Comparison of ENCODE assay signal across 8 cellular contexts in the genomic region with DNA sequence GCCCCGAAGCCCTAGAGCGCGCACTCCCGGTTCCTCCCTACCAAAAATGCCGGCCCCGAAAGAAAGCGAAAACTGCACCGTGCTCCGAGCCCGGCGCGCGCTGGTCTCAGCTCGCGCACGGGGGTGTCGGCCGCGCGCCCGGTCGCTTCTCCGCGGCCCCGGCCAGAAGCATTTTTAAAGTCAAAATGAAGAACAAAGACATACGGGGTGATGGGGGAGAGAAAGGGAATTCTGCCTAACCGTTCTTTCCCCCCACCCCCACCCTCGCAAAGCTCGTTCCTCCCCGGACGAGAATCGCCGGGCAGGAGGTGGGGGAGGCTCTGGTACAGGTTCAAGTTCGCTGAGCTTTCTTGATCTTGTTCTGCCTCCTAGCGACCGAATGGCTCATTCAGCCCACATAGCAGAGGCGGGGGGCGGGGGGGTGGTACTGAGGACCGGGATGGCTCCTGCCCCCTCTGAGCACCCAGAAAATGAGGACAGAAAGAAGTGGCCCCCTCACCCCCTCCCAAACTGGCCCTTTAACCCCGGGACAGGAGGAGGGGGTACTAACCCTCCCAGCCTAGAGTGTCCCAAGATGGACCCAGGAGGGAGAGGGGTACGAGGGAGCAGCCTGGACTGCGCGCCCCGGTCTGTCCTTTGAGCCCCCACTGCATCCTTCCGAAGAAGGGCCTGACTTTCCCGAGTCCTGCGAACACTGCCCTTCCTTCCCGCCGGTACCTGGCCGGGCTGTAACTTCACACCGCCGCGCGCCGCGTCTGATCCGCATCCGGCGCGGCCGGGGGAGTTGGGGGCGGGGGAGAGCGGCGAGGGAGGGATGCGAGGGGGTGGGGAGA. TPM values are rescaled to one million over a fixed set of nuclear protein-coding genes. Genes with fewer than 3 reads are reported as not detected.
DNase-seq lines count a peak whose midpoint lies in the region; ATAC-seq and TF ChIP-seq lines count a peak whose summit lies in the region.

No MANE protein-coding gene starts in this region.

- H3K36me3 ChIP-seq in CD8-positive, alpha-beta T cell (ENCODE audit: insufficient read depth, low read length): no peaks in the 10 kb centered on the region
- H3K36me3 ChIP-seq in thyroid gland: no peaks in the 10 kb centered on the region

- intact Hi-C loops in CD8-positive, alpha-beta T cell (cut with DNase I, micrococcal nuclease): loop anchor here (2.0 to 10.0 kb wide), 4 partner anchors 663 to 1526 kb away; no protein-coding TSS in a partner anchor
- intact Hi-C loops in activated CD4-positive, alpha-beta T cell treated with anti-CD3 and anti-CD28 coated beads, Interleukin-2, amount 10 ng/mL, durations not matched to agents 24 days and 14 days (cut with micrococcal nuclease): loop anchor here (2.0 to 5.0 kb wide), 2 partner anchors 1250 to 1523 kb away; no protein-coding TSS in a partner anchor
- intact Hi-C loops in thyroid gland (cut with DNase I): loop anchor here (10.0 kb wide), 1 partner anchor 1256 kb away; no protein-coding TSS in a partner anchor

- peak; percentile 38 for TF ChIP-seq CTCF in CD8-positive, alpha-beta T cell (IDR thresholded peaks at IDR 0.05)
- peak in 5 of 6 experiments; percentile 40 to 81 (median 72) for TF ChIP-seq CTCF in thyroid gland (IDR thresholded peaks at IDR 0.05)

- peak in 5 of 7 experiments; percentile 20 to 62 (median 37) for DNase-seq in CD8-positive, alpha-beta T cell
- DNase-seq in NCI-H2196 treated with DMSO at 0.1 percent for 48 hours (lab: John Stamatoyannopoulos, UW; ENCODE audit: unreplicated experiment) (peak; percentile 39), epidermal melanocyte (ENCODE audit: insufficient read length, low spot score) (peak; percentile 62), thyroid gland (peak; percentile 83 to 86)
- peak; percentile 78 for DNase-seq in activated CD4-positive, alpha-beta T cell treated with anti-CD3 and anti-CD28 coated beads, Interleukin-2, amount 10 ng/mL, durations not matched to agents 24 days and 14 days

- WGBS in thyroid gland, 2 donors: 1 to 2% methylated on average over 27 to 40 of the region's 65 CpGs

- H3K9me3 ChIP-seq in CD8-positive, alpha-beta T cell (ENCODE audit: low read length): no peaks in the 10 kb centered on the region
- no peaks in the 10 kb centered on the region for H3K9me3 ChIP-seq in mononuclear cell (ENCODE audit: low read depth, low read length)
- no peaks in the 10 kb centered on the region for H3K9me3 ChIP-seq in thyroid gland

- H3K4me3 Mint-ChIP-seq in CD8-positive, alpha-beta T cell: peak overlapping the region; percentile 90
- peak overlapping the region; percentile 86 for H3K4me3 Mint-ChIP-seq in activated CD4-positive, alpha-beta T cell treated with anti-CD3 and anti-CD28 coated beads, Interleukin-2, amount 10 ng/mL, durations not matched to agents 24 days and 14 days

- peak; percentile 53 for ATAC-seq in CD8-positive, alpha-beta T cell
- peak; percentile 59 for ATAC-seq in GM19035 (IDR thresholded peaks at IDR 0.05; ENCODE audit: unreplicated experiment)
- peak; percentile 51 for ATAC-seq in HG03196 (IDR thresholded peaks at IDR 0.05; ENCODE audit: unreplicated experiment)

- peak overlapping the region; percentile 76 for H3K27ac Mint-ChIP-seq in CD8-positive, alpha-beta T cell
- peak overlapping the region; percentile 37 for H3K27ac Mint-ChIP-seq in activated CD4-positive, alpha-beta T cell treated with anti-CD3 and anti-CD28 coated beads, Interleukin-2, amount 10 ng/mL, durations not matched to agents 24 days and 14 days

- CTCF ChIA-PET in CD8-positive, alpha-beta T cell (lab: Charles Lee): interaction anchor here (0.8 to 1.8 kb wide), 5 partner anchors 10 to 1248 kb away, joined by 3 to 7 read pairs (median 4); no protein-coding TSS in a partner anchor

- peaks cover 63% of the 10 kb centered on the region for H3K27me3 Mint-ChIP-seq in CD8-positive, alpha-beta T cell (ENCODE audit: low read depth)
- peaks cover 71% of the 10 kb centered on the region for H3K27me3 Mint-ChIP-seq in activated CD4-positive, alpha-beta T cell treated with anti-CD3 and anti-CD28 coated beads, Interleukin-2, amount 10 ng/mL, durations not matched to agents 24 days and 14 days

- H3K4me1 ChIP-seq in CD8-positive, alpha-beta T cell (ENCODE audit: insufficient read depth, low read length): peaks cover 47% of the 10 kb centered on the region
- H3K4me1 ChIP-seq in mononuclear cell (ENCODE audit: insufficient read depth, low read length) (peaks cover 64% of the 10 kb centered on the region), thyroid gland (peaks cover 22 to 24% of the 10 kb centered on the region in 2 donors)

- peak overlapping the region; percentile 67 for H3K4me3 ChIP-seq in CD8-positive, alpha-beta T cell (ENCODE audit: low read depth, low read length)
- peak overlapping the region; percentile 79 for H3K4me3 ChIP-seq in mononuclear cell (ENCODE audit: low read length)
- H3K4me3 ChIP-seq in thyroid gland (replicated peaks in 1 of 3): peak overlapping the region; percentile 22 to 60 (median 27)

- POLR2A ChIA-PET in CD8-positive, alpha-beta T cell (lab: Charles Lee): no interaction called here

- H3K9me3 Mint-ChIP-seq in CD8-positive, alpha-beta T cell: no peaks in the 10 kb centered on the region
- H3K9me3 Mint-ChIP-seq in activated CD4-positive, alpha-beta T cell treated with anti-CD3 and anti-CD28 coated beads, Interleukin-2, amount 10 ng/mL, durations not matched to agents 24 days and 14 days: no peaks in the 10 kb centered on the region

- no peak overlapping the region for H3K27ac ChIP-seq in CD8-positive, alpha-beta T cell (ENCODE audit: low read depth, low read length)
- no peak overlapping the region for H3K27ac ChIP-seq in thyroid gland

- TF ChIP-seq POLR2A in thyroid gland (IDR thresholded peaks at IDR 0.05): no peak

- H3K4me1 Mint-ChIP-seq in CD8-positive, alpha-beta T cell (ENCODE audit: low read depth): peaks cover 35% of the 10 kb centered on the region
- peaks cover 21% of the 10 kb centered on the region for H3K4me1 Mint-ChIP-seq in activated CD4-positive, alpha-beta T cell treated with anti-CD3 and anti-CD28 coated beads, Interleukin-2, amount 10 ng/mL, durations not matched to agents 24 days and 14 days

- H3K36me3 Mint-ChIP-seq in CD8-positive, alpha-beta T cell: peaks cover 3% of the 10 kb centered on the region
- peaks cover 2% of the 10 kb centered on the region for H3K36me3 Mint-ChIP-seq in activated CD4-positive, alpha-beta T cell treated with anti-CD3 and anti-CD28 coated beads, Interleukin-2, amount 10 ng/mL, durations not matched to agents 24 days and 14 days (ENCODE audit: low read depth)

- peaks cover 30% of the 10 kb centered on the region for H3K27me3 ChIP-seq in CD8-positive, alpha-beta T cell (ENCODE audit: insufficient read depth, low read length)
- H3K27me3 ChIP-seq in mononuclear cell (ENCODE audit: insufficient read depth, low read length) (peaks cover 21% of the 10 kb centered on the region), thyroid gland (no peaks in the 10 kb centered on the region)

RNA-seq across cellular contexts. Expression of a gene that starts 3.1 kb away (rescaled TPM):
- total RNA-seq in CD8-positive, alpha-beta T cell: 1 to 10 TPM; 2.0 to 2.6 TPM
- not detected in 2 replicates for total RNA-seq in activated CD4-positive, alpha-beta T cell treated with anti-CD3 and anti-CD28 coated beads, Interleukin-2, amount 10 ng/mL, durations not matched to agents 24 days and 14 days
- total RNA-seq in mononuclear cell (11.2 TPM), thyroid gland (10 to 100 TPM in 1 of 4 donors, 1 to 10 TPM in 3; 4.6 to 12.8 (median 9.0) TPM)

Comparison
In these comparisons a context has a peak if more than half of its experiments do, and no peak if none do; other contexts are left out.
1. H3K4me3 ChIP-seq: peak in every context shown above with its lines; median percentile 79 in mononuclear cell; 67 in CD8-positive, alpha-beta T cell; 27 in thyroid gland.